Comparison of ENCODE assay signal across 27 cellular contexts in the genomic region with DNA sequence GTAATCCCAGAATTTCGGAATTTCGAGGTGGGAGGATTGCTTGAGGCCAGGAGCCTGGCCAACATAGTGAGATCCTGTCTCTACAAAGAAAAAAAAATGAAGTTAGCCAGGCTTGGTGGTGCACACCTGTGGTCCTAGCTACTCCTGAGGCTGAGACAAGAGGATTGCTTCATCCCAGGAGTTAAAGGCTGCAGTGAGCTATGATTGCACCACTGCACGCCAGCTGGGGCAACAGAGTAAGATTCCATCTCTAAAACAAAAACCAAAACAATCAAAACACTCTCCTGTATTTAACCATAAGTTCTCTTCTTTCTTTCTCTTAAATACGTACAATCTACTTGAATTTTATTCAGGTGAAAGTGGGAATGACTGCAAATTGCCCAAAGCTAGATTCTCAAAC.
"Had no signal": no experiment of that assay in that cellular context is flagged by ENCODE, and none has a peak within 500 bp of the region (broad histone marks: within the 10 kb centered on the region; RNA-seq: fewer than 3 reads in every experiment).

No MANE protein-coding gene starts in this region.

- H3K27ac Mint-ChIP-seq: dendritic cell treated with granulocyte-macrophage colony-stimulating factor and Interleukin-4, amounts not matched to agents 40 ng/mL and 50 ng/mL, for 4 days; effector memory CD8-positive, alpha-beta T cell; endodermal cell; immature natural killer cell; mesothelial cell of epicardium had no signal

- FAIRE-seq: endometrium had no signal

- H2AFZ ChIP-seq: hepatocyte had no signal

- H3K36me3 ChIP-seq: colonic mucosa, esophagus squamous epithelium, gastroesophageal sphincter, heart left ventricle, left lung, lower lobe of right lung had no signal

- H3K4me3 Mint-ChIP-seq: dendritic cell treated with granulocyte-macrophage colony-stimulating factor and Interleukin-4, amounts not matched to agents 40 ng/mL and 50 ng/mL, for 4 days; effector memory CD8-positive, alpha-beta T cell; endodermal cell; immature natural killer cell; mesothelial cell of epicardium; naive B cell had no signal

- H3K4me1 ChIP-seq: gastroesophageal sphincter, heart left ventricle, left lung, lower lobe of right lung had no signal

- ATAC-seq: effector memory CD8-positive, alpha-beta T cell; esophagus mucosa; gastroesophageal sphincter; heart left ventricle; left cardiac atrium; left lung; left ventricle myocardium superior; lower lobe of right lung; mucosa of descending colon had no signal

- H3K4me3 ChIP-seq: colonic mucosa, esophagus squamous epithelium, gastroesophageal sphincter, heart left ventricle, hepatocyte, left lung, lower lobe of right lung, mucosa of descending colon had no signal

- H3K27me3 ChIP-seq: colonic mucosa, esophagus squamous epithelium, gastroesophageal sphincter, heart left ventricle, hepatocyte, left lung had no signal

- H3K9me3 Mint-ChIP-seq: dendritic cell treated with granulocyte-macrophage colony-stimulating factor and Interleukin-4, amounts not matched to agents 40 ng/mL and 50 ng/mL, for 4 days; effector memory CD8-positive, alpha-beta T cell; immature natural killer cell; naive B cell had no signal

- H3K4me2 ChIP-seq: hepatocyte had no signal

- H3K4me1 Mint-ChIP-seq: immature natural killer cell, mesothelial cell of epicardium had no signal

- H3K36me3 Mint-ChIP-seq: immature natural killer cell, mesothelial cell of epicardium had no signal

- H3K9me3 ChIP-seq: colonic mucosa, esophagus squamous epithelium, gastroesophageal sphincter, heart left ventricle, left lung, lower lobe of right lung, mucosa of descending colon had no signal

- H3K79me2 ChIP-seq: hepatocyte had no signal

- DNase-seq: colonic mucosa; cortex of kidney; effector CD8-positive, alpha-beta T cell; effector memory CD8-positive, alpha-beta T cell; endodermal cell; erythroblast; esophagus squamous epithelium; foreskin fibroblast; foreskin melanocyte; heart left ventricle; hypothalamus; immature natural killer cell; islet precursor cell; left cardiac atrium; left lung; left ventricle myocardium superior; lower lobe of right lung; mesenchymal stem cell; mucosa of descending colon; naive B cell had no signal

- H3K27ac ChIP-seq: colonic mucosa, epithelial cell of prostate, esophagus squamous epithelium, gastroesophageal sphincter, heart left ventricle, hepatocyte, left lung, lower lobe of right lung had no signal
